13 cellular contexts compared by ENCODE assay signal in the genomic region with DNA sequence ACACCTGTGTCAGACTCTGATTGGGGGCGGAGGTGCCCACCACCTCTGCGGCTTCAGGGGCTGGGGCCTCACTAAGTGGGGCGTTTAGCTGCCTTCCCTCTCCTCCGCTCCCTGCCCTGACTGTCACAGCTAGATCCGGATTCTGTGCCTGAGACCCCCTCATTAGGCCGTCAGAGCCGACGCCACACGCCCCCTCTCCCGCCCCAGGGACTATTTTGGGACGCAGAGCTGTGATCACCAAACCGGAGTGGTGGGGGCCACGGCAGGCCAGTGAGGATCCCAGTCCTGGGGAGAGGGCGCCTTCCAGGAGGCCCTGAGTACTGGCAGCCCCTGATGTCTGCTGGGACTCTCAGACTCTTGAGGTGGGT. TPM values are rescaled to one million over a fixed set of nuclear protein-coding genes. Genes with fewer than 3 reads are reported as not detected.
A peak's percentile ranks its signal among the peaks of the same experiment; 100 is the strongest.
DNase-seq lines count a peak whose midpoint lies in the region; ATAC-seq and TF ChIP-seq lines count a peak whose summit lies in the region.
"Had no signal": no experiment of that assay in that cellular context is flagged by ENCODE, and none has a peak within 500 bp of the region (broad histone marks: within the 10 kb centered on the region; RNA-seq: fewer than 3 reads in every experiment).

No MANE protein-coding gene starts in this region.

- ATAC-seq in Right ventricle myocardium superior (ENCODE audit: poor library complexity) (no peak), naive B cell (ENCODE audit: low read depth in 2 of 2) (no peak)

- H3K27ac ChIP-seq in left ventricle myocardium inferior (replicated peaks) (peak overlapping the region; percentile 96), vagina (peak overlapping the region; percentile 82)
- H3K27ac ChIP-seq: KMS-11 had no signal

- no peak for TF ChIP-seq POLR2A in vagina (IDR thresholded peaks at IDR 0.05)

- peaks cover 0 to 14% (median 4%) of the 10 kb centered on the region in 3 donors for H3K4me1 Mint-ChIP-seq in naive B cell

- intact Hi-C loops in left ventricle myocardium inferior (cut with micrococcal nuclease) (no loop called here), Right ventricle myocardium superior (cut with DNase I) (no loop called here), vagina (cut with DNase I) (no loop called here)

- peaks cover 7% of the 10 kb centered on the region for H3K27me3 ChIP-seq in left ventricle myocardium inferior (ENCODE audit: low read depth)
- H3K27me3 ChIP-seq in vagina: peaks cover 6% of the 10 kb centered on the region

- H3K27ac Mint-ChIP-seq in naive B cell: peak overlapping the region in 1 of 6 donors; percentile 90
- H3K27ac Mint-ChIP-seq: activated T-helper 2 cell treated with anti-CD3 and anti-CD28 coated beads, Interferon-gamma antibody, Interleukin-2, Interleukin-4, amounts not matched to agents 10 μg/mL and 5 μg/mL and 100 μg/mL, durations not matched to agents 14 hours and 24 hours and 36 hours; dendritic cell treated with granulocyte-macrophage colony-stimulating factor and Interleukin-4, amounts not matched to agents 40 ng/mL and 50 ng/mL, for 4 days had no signal

- H3K4me3 ChIP-seq in left ventricle myocardium inferior (peak overlapping the region; percentile 77), vagina (peak overlapping the region; percentile 53 to 60)

- no peaks in the 10 kb centered on the region for H3K36me3 ChIP-seq in left ventricle myocardium inferior
- no peaks in the 10 kb centered on the region for H3K36me3 ChIP-seq in vagina
- H3K36me3 ChIP-seq: HAP-1 had no signal

- DNase-seq in left ventricle myocardium inferior (no peak), Right ventricle myocardium superior (no peak), ecto neural progenitor cell (ENCODE audit: low spot score) (peak; percentile 49), naive B cell (no peak), vagina (ENCODE audit: extremely low spot score in 2 of 2) (no peak), NCI-H2107 treated with DMSO at 0.1 percent for 48 hours (lab: John Stamatoyannopoulos, UW; ENCODE audit: unreplicated experiment) (no peak), COLO668 (lab: John Stamatoyannopoulos, UW; ENCODE audit: unreplicated experiment) (no peak)
- no peak for DNase-seq in activated CD4-positive, CD25-positive, alpha-beta regulatory T cell treated with anti-CD3 and anti-CD28 coated beads, Interleukin-2, amount 50 U/mL, for 72 hours
- DNase-seq: head of caudate nucleus had no signal

- peaks cover 61% of the 10 kb centered on the region for H3K4me1 ChIP-seq in left ventricle myocardium inferior
- peaks cover 19% of the 10 kb centered on the region for H3K4me1 ChIP-seq in vagina

- TF ChIP-seq CTCF in left ventricle myocardium inferior (IDR thresholded peaks at IDR 0.05; ENCODE audit: borderline replicate concordance) (no peak), vagina (IDR thresholded peaks at IDR 0.05) (no peak)

- H3K36me3 Mint-ChIP-seq in naive B cell: no peaks in the 10 kb centered on the region

- H3K4me3 Mint-ChIP-seq in naive B cell: peak overlapping the region in 5 of 8 donors; percentile 15 to 73 (median 50)

- H3K27me3 Mint-ChIP-seq in naive B cell: peaks cover 25 to 60% (median 30%) of the 10 kb centered on the region in 3 donors

- H3K9me3 ChIP-seq in left ventricle myocardium inferior (replicated peaks) (no peaks in the 10 kb centered on the region), vagina (no peaks in the 10 kb centered on the region)
- H3K9me3 ChIP-seq: HAP-1 had no signal

- H3K9me3 Mint-ChIP-seq in naive B cell: peaks cover 0 to 3% (median 0%) of the 10 kb centered on the region in 7 donors
- H3K9me3 Mint-ChIP-seq: activated T-helper 2 cell treated with anti-CD3 and anti-CD28 coated beads, Interferon-gamma antibody, Interleukin-2, Interleukin-4, amounts not matched to agents 10 μg/mL and 5 μg/mL and 100 μg/mL, durations not matched to agents 14 hours and 24 hours and 36 hours; dendritic cell treated with granulocyte-macrophage colony-stimulating factor and Interleukin-4, amounts not matched to agents 40 ng/mL and 50 ng/mL, for 4 days had no signal

RNA-seq across cellular contexts. Expression of a gene that starts 0.8 kb away (rescaled TPM):
- 19.9 TPM for total RNA-seq in left ventricle myocardium inferior
- 21.8 TPM for total RNA-seq in Right ventricle myocardium superior
- polyA plus RNA-seq in naive B cell (ENCODE audit: low read depth in 6 of 6): under 1 TPM in 2 of 6 donors, not detected in 4; 0.09 to 0.23 TPM
- total RNA-seq in vagina: 20.9 TPM

RNA-seq across cellular contexts. Expression of a gene that starts 21.0 kb away (rescaled TPM):
- total RNA-seq in left ventricle myocardium inferior: 967 TPM
- 1,119 TPM for total RNA-seq in Right ventricle myocardium superior
- 1,000 to 10,000 TPM; 1,256 to 2,811 (median 2,461) TPM for polyA plus RNA-seq in naive B cell (ENCODE audit: low read depth in 6 of 6)
- total RNA-seq in vagina: 516 TPM

RNA-seq across cellular contexts. Expression of a gene that starts 21.1 kb away (rescaled TPM):
- total RNA-seq in left ventricle myocardium inferior (134 TPM), Right ventricle myocardium superior (127 TPM), vagina (24.6 TPM)
- 100 to 1,000 TPM; 117 to 143 (median 128) TPM for polyA plus RNA-seq in naive B cell (ENCODE audit: low read depth in 6 of 6)

RNA-seq across cellular contexts. Expression of a gene that starts 21.7 kb away (rescaled TPM):
- total RNA-seq in left ventricle myocardium inferior (8.4 TPM), Right ventricle myocardium superior (13.9 TPM), vagina (92.8 TPM)
- not detected for polyA plus RNA-seq in naive B cell (ENCODE audit: low read depth in 6 of 6)

RNA-seq across cellular contexts. Expression of a gene that starts 34.1 kb away (rescaled TPM):
- total RNA-seq in left ventricle myocardium inferior (31.8 TPM), Right ventricle myocardium superior (34.5 TPM), vagina (27.3 TPM)
- polyA plus RNA-seq in naive B cell (ENCODE audit: low read depth in 6 of 6): 10 to 100 TPM; 16.0 to 32.4 (median 24.3) TPM
